18 cellular contexts compared by ENCODE assay signal in the genomic region with DNA sequence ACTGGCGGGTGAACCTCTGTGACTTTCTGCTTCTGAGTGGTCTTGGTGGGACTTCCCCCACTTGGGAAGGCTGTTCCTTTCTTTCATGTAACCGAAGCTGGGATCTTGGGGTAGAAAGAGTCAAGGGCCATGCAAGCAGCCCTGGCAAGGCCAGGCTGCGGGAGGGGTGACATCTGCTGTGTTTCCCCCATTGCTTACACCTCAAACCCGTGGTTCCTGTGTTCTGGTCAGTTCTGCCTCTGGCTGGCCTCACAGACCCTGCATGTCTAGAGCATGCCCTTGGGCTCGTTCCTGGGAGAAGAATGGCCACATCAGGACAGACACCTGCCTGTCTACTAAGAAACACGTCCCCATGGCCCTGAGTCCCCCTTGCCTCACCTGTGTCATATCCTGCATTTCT.
A peak's percentile ranks its signal among the peaks of the same experiment; 100 is the strongest.
DNase-seq lines count a peak whose midpoint lies in the region; ATAC-seq and TF ChIP-seq lines count a peak whose summit lies in the region.
"Had no signal": no experiment of that assay in that cellular context is flagged by ENCODE, and none has a peak within 500 bp of the region (broad histone marks: within the 10 kb centered on the region; RNA-seq: fewer than 3 reads in every experiment).

No MANE protein-coding gene starts in this region.

- H3K9me3 Mint-ChIP-seq in activated naive CD4-positive, alpha-beta T cell treated with anti-CD3 and anti-CD28 coated beads, Interleukin-2, amount 50 U/mL, for 24 hours: peaks cover 6% of the 10 kb centered on the region
- peaks cover 0 to 14% of the 10 kb centered on the region in 2 donors for H3K9me3 Mint-ChIP-seq in activated naive CD4-positive, alpha-beta T cell treated with anti-CD3 and anti-CD28 coated beads, Interleukin-2, amount 50 U/mL, for 72 hours

- no peaks in the 10 kb centered on the region for H3K36me3 ChIP-seq in sigmoid colon
- H3K36me3 ChIP-seq: BE2C had no signal

- intact Hi-C loops in sigmoid colon (cut with DNase I): no loop called here

- H3K27me3 Mint-ChIP-seq in activated naive CD4-positive, alpha-beta T cell treated with anti-CD3 and anti-CD28 coated beads, Interleukin-2, amount 50 U/mL, for 24 hours: no peaks in the 10 kb centered on the region

- H3K36me3 Mint-ChIP-seq in activated naive CD4-positive, alpha-beta T cell treated with anti-CD3 and anti-CD28 coated beads, Interleukin-2, amount 50 U/mL, for 24 hours: peaks cover 1% of the 10 kb centered on the region
- H3K36me3 Mint-ChIP-seq in activated naive CD4-positive, alpha-beta T cell treated with anti-CD3 and anti-CD28 coated beads, Interleukin-2, amount 50 U/mL, for 72 hours: peaks cover 4 to 15% of the 10 kb centered on the region in 2 donors

- no peak for TF ChIP-seq CTCF in sigmoid colon (IDR thresholded peaks at IDR 0.05)

- H3K27ac ChIP-seq in sigmoid colon: no peak overlapping the region
- H3K27ac ChIP-seq: 22Rv1; A549; BLaER1 treated with 17β-estradiol and CSF1 and Interleukin-3, amounts not matched to agents 10 nM and 100 nM; C4-2B had no signal

- ATAC-seq in activated naive CD4-positive, alpha-beta T cell treated with anti-CD3 and anti-CD28 coated beads, Interleukin-2, amount 50 U/mL, for 72 hours: no peak
- ATAC-seq in HG03469 (IDR thresholded peaks at IDR 0.05; ENCODE audit: unreplicated experiment): no peak
- ATAC-seq: A549; CD8-positive, alpha-beta T cell had no signal

- H3K27me3 ChIP-seq in sigmoid colon: no peaks in the 10 kb centered on the region
- H3K27me3 ChIP-seq: BE2C; BLaER1 treated with 17β-estradiol and CSF1 and Interleukin-3, amounts not matched to agents 10 nM and 100 nM had no signal

- H3K4me3 Mint-ChIP-seq in activated naive CD4-positive, alpha-beta T cell treated with anti-CD3 and anti-CD28 coated beads, Interleukin-2, amount 50 U/mL, for 24 hours: no peak overlapping the region
- H3K4me3 Mint-ChIP-seq: CD4-positive, alpha-beta T cell; CD8-positive, alpha-beta T cell had no signal

- 90 to 91% methylated on average over 6 of the region's 6 CpGs for WGBS in sigmoid colon, 2 donors

- peaks cover 0 to 8% (median 5%) of the 10 kb centered on the region in 4 donors for H3K9me3 ChIP-seq in sigmoid colon
- H3K9me3 ChIP-seq: BE2C had no signal

- H3K4me1 Mint-ChIP-seq in activated naive CD4-positive, alpha-beta T cell treated with anti-CD3 and anti-CD28 coated beads, Interleukin-2, amount 50 U/mL, for 24 hours: no peaks in the 10 kb centered on the region

- H3K4me1 ChIP-seq in sigmoid colon: no peaks in the 10 kb centered on the region
- H3K4me1 ChIP-seq: A549, BE2C, Caco-2 had no signal

- H3K27ac Mint-ChIP-seq in activated naive CD4-positive, alpha-beta T cell treated with anti-CD3 and anti-CD28 coated beads, Interleukin-2, amount 50 U/mL, for 24 hours: peak overlapping the region; percentile 43
- no peak overlapping the region for H3K27ac Mint-ChIP-seq in activated naive CD4-positive, alpha-beta T cell treated with anti-CD3 and anti-CD28 coated beads, Interleukin-2, amount 50 U/mL, for 72 hours
- H3K27ac Mint-ChIP-seq: CD4-positive, alpha-beta T cell; CD8-positive, alpha-beta T cell had no signal

- no peak for TF ChIP-seq EP300 in sigmoid colon (IDR thresholded peaks at IDR 0.05)

- H3K4me3 ChIP-seq in sigmoid colon: no peak overlapping the region
- H3K4me3 ChIP-seq: A549; BLaER1 treated with 17β-estradiol and CSF1 and Interleukin-3, amounts not matched to agents 10 nM and 100 nM had no signal

- no peak for TF ChIP-seq POLR2A in sigmoid colon (IDR thresholded peaks at IDR 0.05)

- no peak for DNase-seq in activated naive CD4-positive, alpha-beta T cell treated with anti-CD3 and anti-CD28 coated beads, Interleukin-2, amount 50 U/mL, for 72 hours (ENCODE audit: low spot score in 2 of 2)
- DNase-seq in mesenteric fat pad (ENCODE audit: low spot score) (peak; percentile 81), sigmoid colon (peak; percentile 18), Ammon's horn (ENCODE audit: low spot score) (no peak)
- DNase-seq: AML-193; BE2C; Caco-2; Calu3; CD4-positive, alpha-beta T cell; DMS79 treated with DMSO at 0.1 percent for 48 hours; GF-D8 had no signal

Comparison
In these comparisons a context has a peak if more than half of its experiments do, and no peak if none do; other contexts are left out.
1. DNase-seq: peak in mesenteric fat pad (single experiment) and sigmoid colon (single experiment); none in activated naive CD4-positive, alpha-beta T cell treated with anti-CD3 and anti-CD28 coated beads, Interleukin-2, amount 50 U/mL, for 72 hours (0 of 2) and Ammon's horn (single experiment).